In genomic region chr7:124033093-124033806, GRCh38 we compare ENCODE assay signal across 8 cellular contexts. TPM values are rescaled to one million over a fixed set of nuclear protein-coding genes. Genes with fewer than 3 reads are reported as not detected.
DNase-seq lines count a peak whose midpoint lies in the region; ATAC-seq and TF ChIP-seq lines count a peak whose summit lies in the region.

No MANE protein-coding gene starts in this region.

- H3K27ac ChIP-seq in right lobe of liver (no peak overlapping the region), tibial artery (no peak overlapping the region)

- H3K9me3 ChIP-seq in right lobe of liver (no peaks in the 10 kb centered on the region), tibial artery (no peaks in the 10 kb centered on the region)

- peak overlapping the region; percentile 14 for H3K4me3 ChIP-seq in choroid plexus epithelial cell (ENCODE audit: low read depth, low read length)
- peak overlapping the region in 1 of 3 donors; percentile 42 for H3K4me3 ChIP-seq in right lobe of liver
- peak overlapping the region; percentile 38 to 53 for H3K4me3 ChIP-seq in tibial artery

- DNase-seq in HK-2 (ENCODE audit: unreplicated experiment) (peak; percentile 2), choroid plexus epithelial cell (ENCODE audit: low read depth) (no peak), right lobe of liver (peak in 1 of 3 donors; percentile 53), tibial artery (no peak), NCI-H128 (lab: John Stamatoyannopoulos, UW; ENCODE audit: unreplicated experiment) (no peak)
- DNase-seq in activated CD4-positive, alpha-beta T cell treated with anti-CD3 and anti-CD28 coated beads for 4 hours = no peak

- TF ChIP-seq CTCF in choroid plexus epithelial cell (conservative IDR thresholded peaks at IDR 0.05; ENCODE audit: low read depth, low read length) (no peak), right lobe of liver (IDR thresholded peaks at IDR 0.05) (no peak), tibial artery (IDR thresholded peaks at IDR 0.05) (no peak)

- TF ChIP-seq POLR2A in right lobe of liver (IDR thresholded peaks at IDR 0.05) = no peak

- WGBS in right lobe of liver (ENCODE audit: insufficient coverage, low coverage, low lambda C conversion rate, missing lambda C conversion rate) = 3% methylated on average over 6 of the region's 71 CpGs

- H3K27me3 ChIP-seq in right lobe of liver (peaks cover 0 to 18% of the 10 kb centered on the region in 2 donors), tibial artery (peaks cover 0 to 53% of the 10 kb centered on the region in 2 donors)

- H3K4me1 ChIP-seq in right lobe of liver (peaks cover 0 to 14% (median 5%) of the 10 kb centered on the region in 4 donors), tibial artery (peaks cover 0 to 24% (median 17%) of the 10 kb centered on the region in 4 donors)

- H3K36me3 ChIP-seq in right lobe of liver (no peaks in the 10 kb centered on the region), tibial artery (no peaks in the 10 kb centered on the region)

- ATAC-seq in GM18498 (IDR thresholded peaks at IDR 0.05; ENCODE audit: unreplicated experiment) (peak; percentile 31), right lobe of liver (peak; percentile 14 to 37 (median 32)), HG03439 (IDR thresholded peaks at IDR 0.05; ENCODE audit: unreplicated experiment) (no peak)

- intact Hi-C loops in right lobe of liver (cut with DNase I) = no loop called here
- intact Hi-C loops in tibial artery (cut with DNase I; ENCODE audit: low total_unique reads) = no loop called here

RNA-seq across cellular contexts. Expression of gene TMEM229A, which starts 0.4 kb away (rescaled TPM):
- total RNA-seq in right lobe of liver = not detected
